33 cellular contexts compared by ENCODE assay signal in genomic region chr15:70213779-70214178, GRCh38.
"Had no signal": no experiment of that assay in that cellular context is flagged by ENCODE, and none has a peak within 500 bp of the region (broad histone marks: within the 10 kb centered on the region; RNA-seq: fewer than 3 reads in every experiment).

No MANE protein-coding gene starts in this region.

- H3K4me3 Mint-ChIP-seq: activated CD4-positive, alpha-beta memory T cell treated with anti-CD3 and anti-CD28 coated beads for 36 hours; activated CD4-positive, alpha-beta T cell treated with anti-CD3 and anti-CD28 coated beads for 36 hours; activated CD4-positive, alpha-beta T cell treated with anti-CD3 and anti-CD28 coated beads, Interleukin-2, amount 10 ng/mL, durations not matched to agents 24 days and 14 days; activated CD8-positive, alpha-beta memory T cell treated with anti-CD3 and anti-CD28 coated beads, Interleukin-2, amount 10 ng/mL, durations not matched to agents 7 days and 5 days; activated CD8-positive, alpha-beta T cell treated with anti-CD3 and anti-CD28 coated beads, Interleukin-2, amount 10 ng/mL, durations not matched to agents 7 days and 5 days; activated naive CD4-positive, alpha-beta T cell treated with anti-CD3 and anti-CD28 coated beads for 36 hours; activated naive CD4-positive, alpha-beta T cell treated with anti-CD3 and anti-CD28 coated beads, Interleukin-2, amount 50 U/mL, for 24 hours; activated naive CD8-positive, alpha-beta T cell treated with anti-CD3 and anti-CD28 coated beads for 36 hours; activated T-helper 1 cell treated with anti-CD3 and anti-CD28 coated beads, Interleukin-12 subunit alpha, Interleukin-12 subunit beta, Interleukin-2, Interleukin-4 antibody, amounts not matched to agents 30 ng/mL and 10 ng/mL and 1 ng/mL, durations not matched to agents 14 hours and 24 hours and 36 hours; brain; T-helper 17 cell; T-helper 2 cell treated with Interferon-gamma antibody and Interleukin-4, amounts not matched to agents 5 μg/mL and 100 μg/mL, for 36 hours had no signal

- H3K36me3 ChIP-seq: ascending aorta, breast epithelium, cardiac muscle cell, colonic mucosa, esophagus muscularis mucosa, gastrocnemius medialis, heart left ventricle had no signal

- H3K4me3 ChIP-seq: ascending aorta, breast epithelium, cardiac muscle cell, colonic mucosa, esophagus muscularis mucosa, gastrocnemius medialis, heart left ventricle had no signal

- DNase-seq: activated CD4-positive, alpha-beta memory T cell treated with anti-CD3 and anti-CD28 coated beads for 36 hours; activated CD4-positive, alpha-beta T cell treated with anti-CD3 and anti-CD28 coated beads for 36 hours; activated CD4-positive, alpha-beta T cell treated with anti-CD3 and anti-CD28 coated beads, Interleukin-2, amount 10 ng/mL, durations not matched to agents 24 days and 14 days; activated CD4-positive, CD25-positive, alpha-beta regulatory T cell; activated CD4-positive, CD25-positive, alpha-beta regulatory T cell treated with anti-CD3 and anti-CD28 coated beads, Interleukin-2, amount 50 U/mL, for 72 hours; activated CD8-positive, alpha-beta memory T cell treated with anti-CD3 and anti-CD28 coated beads, Interleukin-2, amount 10 ng/mL, durations not matched to agents 7 days and 5 days; activated CD8-positive, alpha-beta memory T cell treated with anti-CD3 and anti-CD28 coated beads, Interleukin-2, amount 50 U/mL, for 4 hours; activated CD8-positive, alpha-beta T cell treated with anti-CD3 and anti-CD28 coated beads, Interleukin-2, amount 10 ng/mL, durations not matched to agents 7 days and 5 days; activated effector memory CD4-positive, alpha-beta T cell treated with anti-CD3 and anti-CD28 coated beads, Interleukin-2, amount 50 U/mL, for 16 hours; activated naive CD4-positive, alpha-beta T cell treated with anti-CD3 and anti-CD28 coated beads for 36 hours; activated naive CD8-positive, alpha-beta T cell treated with anti-CD3 and anti-CD28 coated beads for 36 hours; activated T-cell treated with anti-CD3 and anti-CD28 coated beads, Interleukin-2, amount 50 U/mL, for 1 hour; activated T-cell treated with anti-CD3 and anti-CD28 coated beads, Interleukin-2, amount 50 U/mL, for 48 hours; central memory CD4-positive, alpha-beta T cell; cerebellar nuclear complex; colonic mucosa; effector CD8-positive, alpha-beta T cell; foreskin keratinocyte; gastrocnemius medialis; glutamatergic neuron; heart left ventricle; T-helper 1 cell; T-helper 17 cell; T1000 had no signal

- H3K9me3 Mint-ChIP-seq: activated CD4-positive, alpha-beta memory T cell treated with anti-CD3 and anti-CD28 coated beads for 36 hours; activated CD4-positive, alpha-beta T cell treated with anti-CD3 and anti-CD28 coated beads, Interleukin-2, amount 10 ng/mL, durations not matched to agents 24 days and 14 days; activated naive CD4-positive, alpha-beta T cell treated with anti-CD3 and anti-CD28 coated beads for 36 hours; activated naive CD4-positive, alpha-beta T cell treated with anti-CD3 and anti-CD28 coated beads, Interleukin-2, amount 50 U/mL, for 24 hours; activated naive CD8-positive, alpha-beta T cell treated with anti-CD3 and anti-CD28 coated beads for 36 hours; activated T-helper 1 cell treated with anti-CD3 and anti-CD28 coated beads, Interleukin-12 subunit alpha, Interleukin-12 subunit beta, Interleukin-2, Interleukin-4 antibody, amounts not matched to agents 30 ng/mL and 10 ng/mL and 1 ng/mL, durations not matched to agents 14 hours and 24 hours and 36 hours; activated T-helper 2 cell treated with anti-CD3 and anti-CD28 coated beads, Interferon-gamma antibody, Interleukin-2, Interleukin-4, amounts not matched to agents 10 μg/mL and 5 μg/mL and 100 μg/mL, durations not matched to agents 14 hours and 24 hours and 36 hours; T-helper 2 cell treated with Interferon-gamma antibody and Interleukin-4, amounts not matched to agents 5 μg/mL and 100 μg/mL, for 36 hours had no signal

- H3K27me3 Mint-ChIP-seq: activated CD4-positive, alpha-beta memory T cell treated with anti-CD3 and anti-CD28 coated beads for 36 hours; activated CD4-positive, alpha-beta T cell treated with anti-CD3 and anti-CD28 coated beads for 36 hours; activated naive CD4-positive, alpha-beta T cell treated with anti-CD3 and anti-CD28 coated beads, Interleukin-2, amount 50 U/mL, for 24 hours; activated naive CD8-positive, alpha-beta T cell treated with anti-CD3 and anti-CD28 coated beads for 36 hours had no signal

- H3K9me3 ChIP-seq: ascending aorta, breast epithelium, colonic mucosa, esophagus muscularis mucosa, gastrocnemius medialis, heart left ventricle had no signal

- H3K27ac Mint-ChIP-seq: activated CD4-positive, alpha-beta memory T cell treated with anti-CD3 and anti-CD28 coated beads for 36 hours; activated CD4-positive, alpha-beta T cell treated with anti-CD3 and anti-CD28 coated beads for 36 hours; activated CD4-positive, alpha-beta T cell treated with anti-CD3 and anti-CD28 coated beads, Interleukin-2, amount 10 ng/mL, durations not matched to agents 24 days and 14 days; activated CD8-positive, alpha-beta memory T cell treated with anti-CD3 and anti-CD28 coated beads, Interleukin-2, amount 10 ng/mL, durations not matched to agents 7 days and 5 days; activated CD8-positive, alpha-beta T cell treated with anti-CD3 and anti-CD28 coated beads, Interleukin-2, amount 10 ng/mL, durations not matched to agents 7 days and 5 days; activated naive CD4-positive, alpha-beta T cell treated with anti-CD3 and anti-CD28 coated beads for 36 hours; activated naive CD4-positive, alpha-beta T cell treated with anti-CD3 and anti-CD28 coated beads, Interleukin-2, amount 50 U/mL, for 24 hours; activated naive CD8-positive, alpha-beta T cell treated with anti-CD3 and anti-CD28 coated beads for 36 hours; activated T-helper 1 cell treated with anti-CD3 and anti-CD28 coated beads, Interleukin-12 subunit alpha, Interleukin-12 subunit beta, Interleukin-2, Interleukin-4 antibody, amounts not matched to agents 30 ng/mL and 10 ng/mL and 1 ng/mL, durations not matched to agents 14 hours and 24 hours and 36 hours; activated T-helper 2 cell treated with anti-CD3 and anti-CD28 coated beads, Interferon-gamma antibody, Interleukin-2, Interleukin-4, amounts not matched to agents 10 μg/mL and 5 μg/mL and 100 μg/mL, durations not matched to agents 14 hours and 24 hours and 36 hours; brain; T-helper 17 cell; T-helper 2 cell treated with Interferon-gamma antibody and Interleukin-4, amounts not matched to agents 5 μg/mL and 100 μg/mL, for 36 hours had no signal

- H3K4me1 Mint-ChIP-seq: activated CD4-positive, alpha-beta T cell treated with anti-CD3 and anti-CD28 coated beads for 36 hours; activated CD4-positive, alpha-beta T cell treated with anti-CD3 and anti-CD28 coated beads, Interleukin-2, amount 10 ng/mL, durations not matched to agents 24 days and 14 days; activated CD8-positive, alpha-beta memory T cell treated with anti-CD3 and anti-CD28 coated beads, Interleukin-2, amount 10 ng/mL, durations not matched to agents 7 days and 5 days; activated naive CD4-positive, alpha-beta T cell treated with anti-CD3 and anti-CD28 coated beads, Interleukin-2, amount 50 U/mL, for 24 hours had no signal

- H3K27ac ChIP-seq: ascending aorta, breast epithelium, cardiac muscle cell, colonic mucosa, esophagus muscularis mucosa, foreskin keratinocyte, gastrocnemius medialis, heart left ventricle had no signal

- ATAC-seq: activated CD4-positive, alpha-beta T cell treated with anti-CD3 and anti-CD28 coated beads for 36 hours; activated CD8-positive, alpha-beta memory T cell treated with anti-CD3 and anti-CD28 coated beads, Interleukin-2, amount 10 ng/mL, durations not matched to agents 7 days and 5 days; activated CD8-positive, alpha-beta T cell treated with anti-CD3 and anti-CD28 coated beads, Interleukin-2, amount 10 ng/mL, durations not matched to agents 7 days and 5 days; foreskin keratinocyte; gastrocnemius medialis; heart left ventricle; T-helper 17 cell had no signal

- H3K36me3 Mint-ChIP-seq: activated CD4-positive, alpha-beta memory T cell treated with anti-CD3 and anti-CD28 coated beads for 36 hours; activated CD8-positive, alpha-beta memory T cell treated with anti-CD3 and anti-CD28 coated beads, Interleukin-2, amount 10 ng/mL, durations not matched to agents 7 days and 5 days; activated naive CD4-positive, alpha-beta T cell treated with anti-CD3 and anti-CD28 coated beads, Interleukin-2, amount 50 U/mL, for 24 hours; activated naive CD8-positive, alpha-beta T cell treated with anti-CD3 and anti-CD28 coated beads for 36 hours; brain had no signal

- H3K27me3 ChIP-seq: ascending aorta, breast epithelium, colonic mucosa, esophagus muscularis mucosa had no signal

- H3K4me1 ChIP-seq: ascending aorta, breast epithelium, colonic mucosa, foreskin keratinocyte had no signal
